In the genomic region with DNA sequence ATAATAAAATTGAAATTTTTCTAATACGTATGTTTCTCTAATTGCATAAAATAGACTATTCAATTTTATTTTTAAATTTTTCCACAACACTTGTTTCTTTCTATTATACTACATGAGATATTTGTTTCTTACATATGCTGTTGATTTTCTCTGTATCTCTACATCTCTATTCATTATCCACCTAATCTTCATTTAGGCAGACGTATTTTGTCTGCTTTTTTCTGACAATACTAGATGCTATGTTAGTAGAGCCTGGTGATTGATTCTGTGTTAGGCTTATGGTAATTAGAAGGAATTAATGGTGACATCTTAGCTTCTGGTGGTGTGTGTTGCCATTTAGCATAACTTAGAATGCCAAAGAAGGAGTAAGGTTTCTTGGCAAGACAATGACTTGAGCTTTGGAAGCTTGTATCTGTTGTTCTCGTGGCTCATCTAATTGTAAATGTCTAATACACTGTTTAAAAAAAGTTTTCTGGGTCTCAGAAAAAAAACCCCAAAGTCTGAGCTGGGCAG, we compare ENCODE assay signal across 22 cellular contexts.
DNase-seq lines count a peak whose midpoint lies in the region; ATAC-seq, FAIRE-seq and TF ChIP-seq lines count a peak whose summit lies in the region.
"Had no signal": no experiment of that assay in that cellular context is flagged by ENCODE, and none has a peak within 500 bp of the region (broad histone marks: within the 10 kb centered on the region; RNA-seq: fewer than 3 reads in every experiment).

No MANE protein-coding gene starts in this region.

- H3F3A ChIP-seq in SU-DHL-6 (ENCODE audit: insufficient read depth): no peaks in the 10 kb centered on the region

- peaks cover 6% of the 10 kb centered on the region; the same call in 1 of the 2 replicates for H3K9me3 ChIP-seq in SU-DHL-6 (ENCODE audit: insufficient read depth, low read length)
- H3K9me3 ChIP-seq: BLaER1 had no signal

- H3K27ac ChIP-seq in SU-DHL-6 (ENCODE audit: low read depth, low read length): no peak overlapping the region
- H3K27ac ChIP-seq: 22Rv1, BLaER1, GM23248 had no signal

- ATAC-seq in HG03045 (IDR thresholded peaks at IDR 0.05; ENCODE audit: unreplicated experiment): no peak
- no peak for ATAC-seq in GM18907 (IDR thresholded peaks at IDR 0.05; ENCODE audit: unreplicated experiment)

- DNase-seq in SK-MEL-5 (ENCODE audit: low read depth, low spot score) (peak; percentile 6), neural crest cell (ENCODE audit: low read depth, low spot score) (no peak), COLO829 (ENCODE audit: low spot score) (no peak), NCI-H1092 treated with DMSO at 0.1 percent for 48 hours (lab: John Stamatoyannopoulos, UW) (no peak)
- DNase-seq: Calu3; CD4-positive, alpha-beta memory T cell; DMS53; DND-41; EL; GM23248; HCEC 1CT had no signal

- no peaks in the 10 kb centered on the region for H3K27me3 ChIP-seq in SU-DHL-6 (ENCODE audit: low read length)
- H3K27me3 ChIP-seq: BLaER1 had no signal

- in situ Hi-C loops in SK-MEL-5 (cut with HindIII; ENCODE audit: low pct_unique_long_range_greater_than_20kb, low sequenced_read_pairs): no loop called here

- H3K36me3 Mint-ChIP-seq in neural crest cell (ENCODE audit: low read depth): no peaks in the 10 kb centered on the region
- H3K36me3 Mint-ChIP-seq: CD14-positive monocyte; CD4-positive, alpha-beta memory T cell; IgD-negative memory B cell had no signal

- H3K27me3 Mint-ChIP-seq in neural crest cell (ENCODE audit: low read depth): no peaks in the 10 kb centered on the region
- H3K27me3 Mint-ChIP-seq: CD4-positive, alpha-beta memory T cell; IgD-negative memory B cell had no signal

- H3K4me1 Mint-ChIP-seq in neural crest cell: peaks cover 26% of the 10 kb centered on the region
- H3K4me1 Mint-ChIP-seq: CD14-positive monocyte; CD4-positive, alpha-beta memory T cell; IgD-negative memory B cell had no signal

- H3K9ac ChIP-seq in SU-DHL-6 (ENCODE audit: low read length): no peak overlapping the region
- H3K9ac ChIP-seq: BLaER1, GM23248 had no signal

- H3K9me2 ChIP-seq in SU-DHL-6 (replicated peaks; ENCODE audit: insufficient read depth, low read length): no peaks in the 10 kb centered on the region

- no peaks in the 10 kb centered on the region for H3K36me3 ChIP-seq in SU-DHL-6 (ENCODE audit: low read length)
- H3K36me3 ChIP-seq: BLaER1 had no signal

- peak overlapping the region; percentile 15 for H3K27ac Mint-ChIP-seq in neural crest cell (ENCODE audit: unreplicated experiment)
- H3K27ac Mint-ChIP-seq: CD14-positive monocyte; CD4-positive, alpha-beta memory T cell; IgD-negative memory B cell had no signal

- FAIRE-seq in A204.1 (lab: Jason Lieb, UNC): peak; percentile 69
- FAIRE-seq: GM12891, H54, HTR-8/SVneo had no signal

- no peak overlapping the region for H3K4me3 ChIP-seq in SU-DHL-6 (ENCODE audit: insufficient read depth, low read length, poor library complexity, severe bottlenecking)
- H3K4me3 ChIP-seq: BLaER1, GM23248 had no signal

- H3K4me3 Mint-ChIP-seq in neural crest cell: no peak overlapping the region
- H3K4me3 Mint-ChIP-seq: CD14-positive monocyte; CD4-positive, alpha-beta memory T cell; IgD-negative memory B cell had no signal

- H3K79me2 ChIP-seq in SU-DHL-6 (ENCODE audit: insufficient read depth, low read length): no peaks in the 10 kb centered on the region

- no peak overlapping the region for H3K4me2 ChIP-seq in SU-DHL-6 (ENCODE audit: low read depth, low read length, poor library complexity, severe bottlenecking)
- H3K4me2 ChIP-seq: BLaER1 had no signal

- TF ChIP-seq CTCF in SU-DHL-6 (IDR thresholded peaks at IDR 0.05; ENCODE audit: insufficient read depth, low read length, poor library complexity, severe bottlenecking): no peak
- no peak for TF ChIP-seq CTCF in neural crest cell (conservative IDR thresholded peaks at IDR 0.05)

- no peaks in the 10 kb centered on the region for H4K20me1 ChIP-seq in SU-DHL-6 (ENCODE audit: low read depth, low read length)
- H4K20me1 ChIP-seq: BLaER1 had no signal

- H3K9me3 Mint-ChIP-seq in neural crest cell: no peaks in the 10 kb centered on the region

- H2AFZ ChIP-seq in SU-DHL-6 (ENCODE audit: low read depth, low read length, severe bottlenecking): peak overlapping the region; percentile 77
- H2AFZ ChIP-seq: GM23248 had no signal
